In the genomic region with DNA sequence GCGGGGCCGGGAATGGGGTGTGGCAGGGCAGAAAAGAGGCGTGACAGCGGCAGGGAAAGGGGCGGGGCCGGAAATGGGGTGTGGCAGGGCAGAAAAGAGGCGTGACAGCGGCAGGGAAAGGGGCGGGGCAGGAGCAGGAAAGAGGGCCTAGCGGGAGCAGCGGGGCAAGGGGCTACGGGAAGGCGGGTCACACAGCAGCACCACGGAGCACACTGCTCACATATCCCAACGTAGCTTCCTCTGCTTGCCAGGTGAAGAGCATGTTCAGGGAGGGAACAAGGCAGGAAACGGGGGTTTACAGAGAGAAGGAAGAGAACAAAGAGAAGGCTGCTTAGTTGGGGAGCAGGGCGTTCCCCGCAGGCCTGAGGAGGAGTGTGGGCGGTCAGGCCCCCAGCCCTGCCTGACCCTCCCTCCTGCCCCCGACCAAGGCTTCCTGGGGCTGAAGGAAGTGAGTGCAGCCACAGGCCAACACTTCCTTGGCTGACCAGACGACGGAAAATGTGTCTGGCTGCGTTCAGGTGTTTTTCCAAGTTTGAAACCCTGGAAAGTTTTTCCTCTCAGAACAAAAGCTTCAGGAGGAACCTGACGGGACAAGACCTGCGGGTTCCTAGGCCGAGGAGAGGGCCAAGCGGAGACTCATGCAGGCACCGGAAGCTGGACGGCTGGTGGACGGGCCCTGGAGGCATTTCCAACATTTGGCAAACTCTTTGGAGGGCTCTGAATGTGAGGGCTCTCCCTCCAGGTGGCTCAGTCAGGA, we compare ENCODE assay signal across 8 cellular contexts. TPM values are rescaled to one million over a fixed set of nuclear protein-coding genes. Genes with fewer than 3 reads are reported as not detected.
DNase-seq lines count a peak whose midpoint lies in the region; ATAC-seq, FAIRE-seq and TF ChIP-seq lines count a peak whose summit lies in the region.

No MANE protein-coding gene starts in this region.

- intact Hi-C loops in K562 (cut with micrococcal nuclease) = no loop called here

- H3K4me1 ChIP-seq in NT2/D1 (ENCODE audit: insufficient read depth, insufficient read length) = peaks cover 24% of the 10 kb centered on the region
- peaks cover 8 to 78% of the 10 kb centered on the region in 2 experiments; a peak in 3 of 5 replicates for H3K4me1 ChIP-seq in K562 (replicated peaks in 1 of 2; ENCODE audit: control insufficient read depth in 2 of 2, insufficient read depth in 2 of 2, low read length in 2 of 2)
- peaks cover 0 to 11% of the 10 kb centered on the region in 2 donors for H3K4me1 ChIP-seq in lung (ENCODE audit: control insufficient read depth in 2 of 2, insufficient read depth in 2 of 2, low read length in 2 of 2)

- H3K9me3 ChIP-seq in NT2/D1 (ENCODE audit: insufficient read depth, low read length) (no peaks in the 10 kb centered on the region), K562 (replicated peaks; ENCODE audit: control insufficient read depth, insufficient read depth, low read depth, low read length) (no peaks in the 10 kb centered on the region; the same call in 1 of the 2 replicates), lung (ENCODE audit: control insufficient read depth in 2 of 2, insufficient read depth in 1 of 2, low read length in 1 of 2) (no peaks in the 10 kb centered on the region), MG63 (no peaks in the 10 kb centered on the region)

- peak; percentile 96 for FAIRE-seq in K562 (lab: Jason Lieb, UNC)

- H3K79me2 ChIP-seq in K562 (ENCODE audit: control insufficient read depth, insufficient read depth, low read length) = peaks cover 30% of the 10 kb centered on the region

- H3K36me3 ChIP-seq in NT2/D1 (ENCODE audit: insufficient read depth, insufficient read length, low read length) (peaks cover 86% of the 10 kb centered on the region), K562 (ENCODE audit: control insufficient read depth, insufficient read depth, low read length) (peaks cover 76% of the 10 kb centered on the region; the same call in 2 of the 3 replicates), lung (ENCODE audit: control insufficient read depth in 2 of 2, insufficient read depth in 2 of 2, low read length in 2 of 2) (peaks cover 13 to 63% of the 10 kb centered on the region in 2 donors), MG63 (peaks cover 69% of the 10 kb centered on the region)

- H3K27ac ChIP-seq in K562 (ENCODE audit: extremely low read depth, low read depth, low read length) (peak overlapping the region; percentile 37), lung (ENCODE audit: low read depth in 1 of 2, low read length in 1 of 2) (peak overlapping the region; percentile 57 to 81)

- in situ Hi-C loops in K562 (cut with MboI) = no loop called here

- no TSS peak for BruUV-seq in K562 (replicated peaks; lab: Mats Ljungman, UMichigan)

- TF ChIP-seq RAD21 in K562 (CRISPR knock-in tag; conservative IDR thresholded peaks at IDR 0.05 in 1 of 2, IDR thresholded peaks at IDR 0.05 in 1 of 2) = no peak

- H3K9ac ChIP-seq in NT2/D1 (ENCODE audit: insufficient read length, low read depth) (peak overlapping the region; percentile 57), K562 (ENCODE audit: insufficient read depth in 1 of 2, low read depth in 2 of 2, low read length in 2 of 2) (peak overlapping the region in 1 of 2 experiments; percentile 85; a peak in 2 of 4 replicates)

- no peaks in the 10 kb centered on the region for H3K27me3 ChIP-seq in NT2/D1 (ENCODE audit: insufficient read depth, insufficient read length)
- no peaks in the 10 kb centered on the region for H3K27me3 ChIP-seq in K562 (ENCODE audit: control insufficient read depth in 2 of 2, insufficient read depth in 2 of 2, low read length in 2 of 2)
- H3K27me3 ChIP-seq in lung (ENCODE audit: control insufficient read depth, insufficient read depth) = no peaks in the 10 kb centered on the region
- no peaks in the 10 kb centered on the region for H3K27me3 ChIP-seq in MG63

- peaks cover 5% of the 10 kb centered on the region for H3K9me1 ChIP-seq in K562 (ENCODE audit: control insufficient read depth, insufficient read depth, low read length)

- POLR2A ChIA-PET in K562 (lab: Yijun Ruan, JAX) = no interaction called here

- 42% methylated on average over 21 of the region's 30 CpGs for WGBS in K562 (ENCODE audit: insufficient coverage, low coverage, missing lambda C conversion rate)
- WGBS in lung, 2 donors = 34 to 50% methylated on average over 30 of the region's 30 CpGs

- peak; percentile 75 for DNase-seq in GM10266 (ENCODE audit: extremely low spot score)
- peak; percentile 62 for DNase-seq in NT2/D1 (ENCODE audit: low read depth, low spot score)
- peak; percentile 77 to 87 (median 80) for DNase-seq in K562 (ENCODE audit: extremely low read depth in 1 of 4, low spot score in 3 of 4)
- DNase-seq in lung (ENCODE audit: low spot score) = peak; percentile 50
- DNase-seq in islet precursor cell = no peak
- no peak for DNase-seq in MG63

- ATAC-seq in K562 (peak; percentile 67), lung (ENCODE audit: insufficient read depth, low FRiP score) (no peak), HG02642 (IDR thresholded peaks at IDR 0.05; ENCODE audit: poor library complexity, unreplicated experiment) (no peak), HG03039 (IDR thresholded peaks at IDR 0.05; ENCODE audit: unreplicated experiment) (no peak)

- peak; percentile 55 for TF ChIP-seq POLR2A in K562 (conservative IDR thresholded peaks at IDR 0.05)

- no peak overlapping the region for H2AFZ ChIP-seq in K562 (ENCODE audit: low read depth, low read length)

- H3K4me3 ChIP-seq in NT2/D1 (ENCODE audit: insufficient read length, low read depth) (no peak overlapping the region), K562 (no peak overlapping the region), lung (no peak overlapping the region), MG63 (no peak overlapping the region)

- TF ChIP-seq CTCF in GM10266 (IDR thresholded peaks at IDR 0.05; ENCODE audit: control insufficient read depth, insufficient read depth, low read depth, missing control alignments) (no peak), K562 (IDR thresholded peaks at IDR 0.05 in 2 of 3, conservative IDR thresholded peaks at IDR 0.05 in 1 of 3; ENCODE audit: insufficient read depth in 2 of 3, low read depth in 1 of 3, low read length in 3 of 3) (no peak), lung (IDR thresholded peaks at IDR 0.05; ENCODE audit: control extremely low read depth, extremely low read depth) (no peak)

- H3K4me2 ChIP-seq in K562 (ENCODE audit: insufficient read depth, low read length) = peak overlapping the region; percentile 70

- H4K20me1 ChIP-seq in K562 (replicated peaks; ENCODE audit: control insufficient read depth, insufficient read depth, low read length) = peaks cover 32% of the 10 kb centered on the region

- no peak for TF ChIP-seq EP300 in K562 (IDR thresholded peaks at IDR 0.05; ENCODE audit: low read length)

- CTCF ChIA-PET in K562 (lab: Yijun Ruan, JAX; ENCODE audit: low intra/inter-chr PET ratio) = no interaction called here

RNA-seq across cellular contexts. Expression of a gene that starts 13.8 kb away (rescaled TPM):
- total RNA-seq in K562 (2011; cell fraction: chromatin; rRNA removed; ENCODE audit: low replicate concordance) = 103 and 254 TPM in 2 replicates
- total RNA-seq in K562 (2011; cell fraction: nucleolus; rRNA removed) = 128 and 153 TPM in 2 replicates
- total RNA-seq in K562 (2011; cell fraction: nucleoplasm; rRNA removed) = 102 and 113 TPM in 2 replicates
- total RNA-seq in K562 (2014; rRNA removed) (28.5 and 36.8 TPM in 2 replicates), K562 (2014; rRNA removed; fragmentation: Illumina TruSeq; extraction: Trizol) (7.9 and 10.8 TPM in 2 replicates), K562 (2015; rRNA removed; fragmentation: Illumina TruSeq; extraction: Trizol) (21.5 and 24.1 TPM in 2 replicates), K562 (2021) (46.1 and 52.8 TPM in 2 replicates), lung (10 to 100 TPM; 33.6 to 42.7 TPM)
- polyA plus RNA-seq in K562 (2011; rRNA removed) (26.9 and 40.4 TPM in 2 replicates), K562 (2014; fragmentation: Illumina TruSeq; extraction: Trizol) (24.2 and 36.6 TPM in 2 replicates), K562 (2014; fragmentation: Nextera tagmentation; extraction: Ambion mirVana) (1 to 10 TPM; 3.1 to 6.6 TPM), K562 (2014; rRNA removed) (49.0 and 57.1 TPM in 2 replicates), lung (10 to 100 TPM; 34.8 to 37.5 TPM)
- polyA plus RNA-seq in K562 (2011; cell fraction: cytosol; rRNA removed) = 35.2 and 67.5 TPM in 2 replicates
- 185 and 221 TPM in 2 replicates for polyA plus RNA-seq in K562 (2011; cell fraction: nucleus; rRNA removed)
- 35.3 and 54.9 TPM in 2 replicates for polyA plus RNA-seq in K562 (2012)
- 14.0 and 18.9 TPM in 2 replicates for polyA minus RNA-seq in K562 (2011; rRNA and poly(A)+ RNA removed)
- 20.3 and 21.6 TPM in 2 replicates for polyA minus RNA-seq in K562 (2011; cell fraction: cytosol; rRNA and poly(A)+ RNA removed)
- polyA minus RNA-seq in K562 (2011; cell fraction: nucleus; rRNA and poly(A)+ RNA removed) = 40.1 and 51.8 TPM in 2 replicates
- total RNA-seq in MG63 (2014; rRNA removed; shearing (Covaris generic); ENCODE audit: low replicate concordance) = 17.1 and 35.9 TPM in 2 replicates

RNA-seq across cellular contexts. Expression of a gene that starts 27.3 kb away (rescaled TPM):
- 14.5 and 45.8 TPM in 2 replicates for total RNA-seq in K562 (2011; cell fraction: chromatin; rRNA removed; ENCODE audit: low replicate concordance)
- total RNA-seq in K562 (2011; cell fraction: nucleolus; rRNA removed) = 23.8 and 25.5 TPM in 2 replicates
- 15.2 and 19.3 TPM in 2 replicates for total RNA-seq in K562 (2011; cell fraction: nucleoplasm; rRNA removed)
- total RNA-seq in K562 (2014; rRNA removed) (13.5 and 17.2 TPM in 2 replicates), K562 (2014; rRNA removed; fragmentation: Illumina TruSeq; extraction: Trizol) (3.2 and 3.8 TPM in 2 replicates), K562 (2015; rRNA removed; fragmentation: Illumina TruSeq; extraction: Trizol) (11.2 and 11.3 TPM in 2 replicates), K562 (2021) (24.9 and 27.8 TPM in 2 replicates), lung (10 to 100 TPM; 10.7 to 18.9 TPM)
- polyA plus RNA-seq in K562 (2011; rRNA removed) (3.9 and 4.2 TPM in 2 replicates), K562 (2014; fragmentation: Illumina TruSeq; extraction: Trizol) (8.2 and 14.9 TPM in 2 replicates), K562 (2014; fragmentation: Nextera tagmentation; extraction: Ambion mirVana) (under 1 TPM; 0.01 to 0.03 TPM), K562 (2014; rRNA removed) (13.0 and 16.5 TPM in 2 replicates), lung (10 to 100 TPM in 1 of 2 donors, 1 to 10 TPM in 1; 8.7 to 13.0 TPM)
- 4.1 and 9.7 TPM in 2 replicates for polyA plus RNA-seq in K562 (2011; cell fraction: cytosol; rRNA removed)
- polyA plus RNA-seq in K562 (2011; cell fraction: nucleus; rRNA removed) = 29.4 and 48.2 TPM in 2 replicates
- polyA plus RNA-seq in K562 (2012) = 14.3 and 16.2 TPM in 2 replicates
- polyA minus RNA-seq in K562 (2011; rRNA and poly(A)+ RNA removed) = 1.1 and 2.7 TPM in 2 replicates
- polyA minus RNA-seq in K562 (2011; cell fraction: cytosol; rRNA and poly(A)+ RNA removed) = 6.3 and 8.5 TPM in 2 replicates
- polyA minus RNA-seq in K562 (2011; cell fraction: nucleus; rRNA and poly(A)+ RNA removed) = 6.7 and 6.9 TPM in 2 replicates
- 14.4 and 20.8 TPM in 2 replicates for total RNA-seq in MG63 (2014; rRNA removed; shearing (Covaris generic); ENCODE audit: low replicate concordance)

RNA-seq across cellular contexts. Expression of a gene that starts 37.0 kb away (rescaled TPM):
- 3.5 and 12.3 TPM in 2 replicates for total RNA-seq in K562 (2011; cell fraction: chromatin; rRNA removed; ENCODE audit: low replicate concordance)
- 7.8 and 11.8 TPM in 2 replicates for total RNA-seq in K562 (2011; cell fraction: nucleolus; rRNA removed)
- total RNA-seq in K562 (2011; cell fraction: nucleoplasm; rRNA removed) = 5.1 and 7.5 TPM in 2 replicates
- 4.8 and 9.8 TPM in 2 replicates for total RNA-seq in K562 (2014; rRNA removed)
- total RNA-seq in K562 (2014; rRNA removed; fragmentation: Illumina TruSeq; extraction: Trizol) = 0.95 and 1.1 TPM in 2 replicates
- 3.5 and 4.8 TPM in 2 replicates for total RNA-seq in K562 (2015; rRNA removed; fragmentation: Illumina TruSeq; extraction: Trizol)
- 12.1 and 15.2 TPM in 2 replicates for total RNA-seq in K562 (2021)
- polyA plus RNA-seq in K562 (2011; rRNA removed) = 3.9 and 6.8 TPM in 2 replicates
- 4.6 and 19.2 TPM in 2 replicates for polyA plus RNA-seq in K562 (2011; cell fraction: cytosol; rRNA removed)
- polyA plus RNA-seq in K562 (2011; cell fraction: nucleus; rRNA removed) = 35.1 and 67.7 TPM in 2 replicates
- polyA plus RNA-seq in K562 (2012) = 15.0 and 18.1 TPM in 2 replicates
- 6.0 and 9.6 TPM in 2 replicates for polyA plus RNA-seq in K562 (2014; fragmentation: Illumina TruSeq; extraction: Trizol)
- under 1 TPM; 0.37 to 0.52 TPM for polyA plus RNA-seq in K562 (2014; fragmentation: Nextera tagmentation; extraction: Ambion mirVana)
- 11.4 and 12.4 TPM in 2 replicates for polyA plus RNA-seq in K562 (2014; rRNA removed)
- polyA minus RNA-seq in K562 (2011; rRNA and poly(A)+ RNA removed) = 0.45 and 0.67 TPM in 2 replicates
- 5.6 and 6.4 TPM in 2 replicates for polyA minus RNA-seq in K562 (2011; cell fraction: cytosol; rRNA and poly(A)+ RNA removed)
- 2.4 and 3.0 TPM in 2 replicates for polyA minus RNA-seq in K562 (2011; cell fraction: nucleus; rRNA and poly(A)+ RNA removed)
- total RNA-seq in lung = 1 to 10 TPM; 2.3 to 6.4 TPM
- 1 to 10 TPM; 4.7 to 6.8 TPM for polyA plus RNA-seq in lung
- 0.07 and 3.9 TPM in 2 replicates for total RNA-seq in MG63 (2014; rRNA removed; shearing (Covaris generic); ENCODE audit: low replicate concordance)

RNA-seq across cellular contexts. Expression of a gene that starts 38.5 kb away (rescaled TPM):
- 43.5 and 79.2 TPM in 2 replicates for total RNA-seq in K562 (2011; cell fraction: chromatin; rRNA removed; ENCODE audit: low replicate concordance)
- 37.2 and 37.9 TPM in 2 replicates for total RNA-seq in K562 (2011; cell fraction: nucleolus; rRNA removed)
- total RNA-seq in K562 (2011; cell fraction: nucleoplasm; rRNA removed) = 25.8 and 34.6 TPM in 2 replicates
- 59.9 and 65.9 TPM in 2 replicates for total RNA-seq in K562 (2014; rRNA removed)
- total RNA-seq in K562 (2014; rRNA removed; fragmentation: Illumina TruSeq; extraction: Trizol) = 37.1 and 45.0 TPM in 2 replicates
- 69.1 and 70.2 TPM in 2 replicates for total RNA-seq in K562 (2015; rRNA removed; fragmentation: Illumina TruSeq; extraction: Trizol)
- 79.5 and 83.2 TPM in 2 replicates for total RNA-seq in K562 (2021)
- 31.9 and 38.8 TPM in 2 replicates for polyA plus RNA-seq in K562 (2011; rRNA removed)
- 31.0 and 31.9 TPM in 2 replicates for polyA plus RNA-seq in K562 (2011; cell fraction: cytosol; rRNA removed)
- 33.2 and 38.3 TPM in 2 replicates for polyA plus RNA-seq in K562 (2011; cell fraction: nucleus; rRNA removed)
- 64.7 and 71.3 TPM in 2 replicates for polyA plus RNA-seq in K562 (2012)
- 65.2 and 68.2 TPM in 2 replicates for polyA plus RNA-seq in K562 (2014; fragmentation: Illumina TruSeq; extraction: Trizol)
- polyA plus RNA-seq in K562 (2014; fragmentation: Nextera tagmentation; extraction: Ambion mirVana) = 1 to 10 TPM; 4.2 to 4.3 TPM
- polyA plus RNA-seq in K562 (2014; rRNA removed) = 53.9 and 60.5 TPM in 2 replicates
- 43.7 and 45.2 TPM in 2 replicates for polyA minus RNA-seq in K562 (2011; rRNA and poly(A)+ RNA removed)
- polyA minus RNA-seq in K562 (2011; cell fraction: cytosol; rRNA and poly(A)+ RNA removed) = 40.1 and 44.7 TPM in 2 replicates
- 16.3 and 25.7 TPM in 2 replicates for polyA minus RNA-seq in K562 (2011; cell fraction: nucleus; rRNA and poly(A)+ RNA removed)
- total RNA-seq in lung = 10 to 100 TPM; 61.2 to 65.0 TPM
- polyA plus RNA-seq in lung = 10 to 100 TPM; 43.6 to 47.1 TPM
- 96.5 and 126 TPM in 2 replicates for total RNA-seq in MG63 (2014; rRNA removed; shearing (Covaris generic); ENCODE audit: low replicate concordance)

RNA-seq across cellular contexts. Expression of a gene that starts 47.5 kb away (rescaled TPM):
- 54.4 and 105 TPM in 2 replicates for total RNA-seq in K562 (2011; cell fraction: chromatin; rRNA removed; ENCODE audit: low replicate concordance)
- total RNA-seq in K562 (2011; cell fraction: nucleolus; rRNA removed) = 56.5 and 57.4 TPM in 2 replicates
- total RNA-seq in K562 (2011; cell fraction: nucleoplasm; rRNA removed) = 36.4 and 43.2 TPM in 2 replicates
- 31.3 and 41.1 TPM in 2 replicates for total RNA-seq in K562 (2014; rRNA removed)
- total RNA-seq in K562 (2014; rRNA removed; fragmentation: Illumina TruSeq; extraction: Trizol) = 10.3 and 13.4 TPM in 2 replicates
- total RNA-seq in K562 (2015; rRNA removed; fragmentation: Illumina TruSeq; extraction: Trizol) = 28.4 and 29.5 TPM in 2 replicates
- 42.3 and 42.8 TPM in 2 replicates for total RNA-seq in K562 (2021)
- polyA plus RNA-seq in K562 (2011; rRNA removed) = 22.4 and 23.4 TPM in 2 replicates
- 25.9 and 38.5 TPM in 2 replicates for polyA plus RNA-seq in K562 (2011; cell fraction: cytosol; rRNA removed)
- 42.6 and 52.5 TPM in 2 replicates for polyA plus RNA-seq in K562 (2011; cell fraction: nucleus; rRNA removed)
- polyA plus RNA-seq in K562 (2012) = 28.8 and 29.1 TPM in 2 replicates
- polyA plus RNA-seq in K562 (2014; fragmentation: Illumina TruSeq; extraction: Trizol) = 21.8 and 27.2 TPM in 2 replicates
- polyA plus RNA-seq in K562 (2014; fragmentation: Nextera tagmentation; extraction: Ambion mirVana) = under 1 TPM; 0.95 to 0.99 TPM
- 25.5 and 26.3 TPM in 2 replicates for polyA plus RNA-seq in K562 (2014; rRNA removed)
- 17.3 and 29.6 TPM in 2 replicates for polyA minus RNA-seq in K562 (2011; rRNA and poly(A)+ RNA removed)
- polyA minus RNA-seq in K562 (2011; cell fraction: cytosol; rRNA and poly(A)+ RNA removed) = 26.0 and 31.4 TPM in 2 replicates
- polyA minus RNA-seq in K562 (2011; cell fraction: nucleus; rRNA and poly(A)+ RNA removed) = 10.2 and 12.2 TPM in 2 replicates
- total RNA-seq in lung = 10 to 100 TPM; 25.1 to 64.5 TPM
- 10 to 100 TPM; 26.5 to 48.2 TPM for polyA plus RNA-seq in lung
- total RNA-seq in MG63 (2014; rRNA removed; shearing (Covaris generic); ENCODE audit: low replicate concordance) = 69.3 and 92.0 TPM in 2 replicates

Comparison
In these comparisons a context has a peak if more than half of its experiments do, and no peak if none do; other contexts are left out.
1. DNase-seq: peak in GM10266 (single experiment), NT2/D1 (single experiment), K562 (4 of 4) and lung (single experiment); none in islet precursor cell (single experiment) and MG63 (single experiment).